In the genomic region with DNA sequence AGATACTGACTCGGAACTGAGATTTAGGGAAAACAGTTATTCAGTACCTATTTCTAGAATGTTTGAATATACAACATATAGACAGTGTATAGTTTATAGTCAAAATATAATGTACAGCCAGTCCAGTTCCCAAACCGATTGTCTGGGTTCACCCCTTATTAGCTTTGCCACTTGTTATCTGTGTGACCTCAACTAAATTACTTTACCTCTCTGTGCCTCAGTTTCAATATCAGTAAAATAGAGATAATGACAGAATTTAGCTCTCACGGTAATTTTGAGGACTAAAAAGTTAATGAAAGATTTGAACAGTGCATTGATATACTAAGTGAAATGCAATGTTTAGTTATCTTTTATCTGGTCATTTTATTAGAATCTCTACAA, we compare ENCODE assay signal across 1 cellular context.
TF ChIP-seq lines count a peak whose summit lies in the region.

No MANE protein-coding gene starts in this region.

TF ChIP-seq in IMR-90, 13 proteins besides CTCF, POLR2A, EP300 and RAD21 (continued from another document):
- TF ChIP-seq CEBPB (IDR thresholded peaks at IDR 0.05; ENCODE audit: low read depth, low read length) (no peak), RCOR1 (IDR thresholded peaks at IDR 0.05; ENCODE audit: insufficient replicate concordance, low read length) (no peak), NFE2L2 (IDR thresholded peaks at IDR 0.05; ENCODE audit: low read depth, low read length) (no peak)
- TF ChIP-seq, protein P1, sequence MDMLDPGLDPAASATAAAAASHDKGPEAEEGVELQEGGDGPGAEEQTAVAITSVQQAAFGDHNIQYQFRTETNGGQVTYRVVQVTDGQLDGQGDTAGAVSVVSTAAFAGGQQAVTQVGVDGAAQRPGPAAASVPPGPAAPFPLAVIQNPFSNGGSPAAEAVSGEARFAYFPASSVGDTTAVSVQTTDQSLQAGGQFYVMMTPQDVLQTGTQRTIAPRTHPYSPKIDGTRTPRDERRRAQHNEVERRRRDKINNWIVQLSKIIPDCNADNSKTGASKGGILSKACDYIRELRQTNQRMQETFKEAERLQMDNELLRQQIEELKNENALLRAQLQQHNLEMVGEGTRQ (IDR thresholded peaks at IDR 0.05; ENCODE audit: low read depth, low read length), result no peak
